Comparison of ENCODE assay signal across 22 cellular contexts in genomic region chr19:29267701-29268100, GRCh38.
DNase-seq lines count a peak whose midpoint lies in the region; FAIRE-seq and TF ChIP-seq lines count a peak whose summit lies in the region.
"Had no signal": no experiment of that assay in that cellular context is flagged by ENCODE, and none has a peak within 500 bp of the region (broad histone marks: within the 10 kb centered on the region; RNA-seq: fewer than 3 reads in every experiment).

No MANE protein-coding gene starts in this region.

- no peak for TF ChIP-seq POLR2A in H54 (IDR thresholded peaks at IDR 0.05; ENCODE audit: low read depth, low read length)

- H3K27me3 Mint-ChIP-seq in T-helper 2 cell treated with Interferon-gamma antibody and Interleukin-4, amounts not matched to agents 5 μg/mL and 100 μg/mL, for 36 hours (ENCODE audit: low read depth), result peaks cover 11% of the 10 kb centered on the region

- no peak for FAIRE-seq in H54 (lab: Jason Lieb, UNC)
- FAIRE-seq: A204.1, D721Med, GM12878, GM19239 had no signal

- no peaks in the 10 kb centered on the region for H3K9me3 Mint-ChIP-seq in T-helper 2 cell treated with Interferon-gamma antibody and Interleukin-4, amounts not matched to agents 5 μg/mL and 100 μg/mL, for 36 hours
- H3K9me3 Mint-ChIP-seq: CD4-positive, alpha-beta T cell had no signal

- peak; percentile 28 for DNase-seq in Ammon's horn (ENCODE audit: low spot score)
- peak; percentile 77 for DNase-seq in NCI-H526 treated with DMSO at 0.1 percent for 48 hours (lab: John Stamatoyannopoulos, UW)
- peak; percentile 9 for DNase-seq in medulla oblongata (ENCODE audit: extremely low spot score)
- DNase-seq in superior temporal gyrus (ENCODE audit: extremely low spot score), result peak; percentile 36
- DNase-seq in T-helper 2 cell treated with Interferon-gamma antibody and Interleukin-4, amounts not matched to agents 5 μg/mL and 100 μg/mL, for 36 hours (ENCODE audit: low spot score), result no peak
- no peak for DNase-seq in T-helper 2 cell
- DNase-seq in activated naive CD4-positive, alpha-beta T cell (lab: John Stamatoyannopoulos, UW), result no peak
- DNase-seq in H54 (ENCODE audit: insufficient read length, low spot score), result no peak
- DNase-seq: BE2C; CD4-positive, alpha-beta T cell; CD8-positive, alpha-beta memory T cell; DMS 273 treated with DMSO at 0.1 percent for 48 hours; DMS79; EL; GDM1; GOT3; HCEC 1CT had no signal

- H3K36me3 Mint-ChIP-seq in T-helper 2 cell treated with Interferon-gamma antibody and Interleukin-4, amounts not matched to agents 5 μg/mL and 100 μg/mL, for 36 hours (ENCODE audit: low read depth), result no peaks in the 10 kb centered on the region
- H3K36me3 Mint-ChIP-seq: CD14-positive monocyte; CD8-positive, alpha-beta memory T cell had no signal

- no peak overlapping the region for H3K27ac Mint-ChIP-seq in T-helper 2 cell treated with Interferon-gamma antibody and Interleukin-4, amounts not matched to agents 5 μg/mL and 100 μg/mL, for 36 hours
- H3K27ac Mint-ChIP-seq: CD4-positive, alpha-beta T cell; CD8-positive, alpha-beta memory T cell had no signal

- H3K4me1 Mint-ChIP-seq in T-helper 2 cell treated with Interferon-gamma antibody and Interleukin-4, amounts not matched to agents 5 μg/mL and 100 μg/mL, for 36 hours (ENCODE audit: low read depth), result no peaks in the 10 kb centered on the region
- H3K4me1 Mint-ChIP-seq: CD14-positive monocyte had no signal

- H3K4me3 Mint-ChIP-seq in T-helper 2 cell treated with Interferon-gamma antibody and Interleukin-4, amounts not matched to agents 5 μg/mL and 100 μg/mL, for 36 hours, result no peak overlapping the region
- H3K4me3 Mint-ChIP-seq: CD14-positive monocyte; CD4-positive, alpha-beta T cell; CD8-positive, alpha-beta memory T cell had no signal

Comparison
In these comparisons a context has a peak if more than half of its experiments do, and no peak if none do; other contexts are left out.
1. DNase-seq: peak in Ammon's horn (single experiment), NCI-H526 treated with DMSO at 0.1 percent for 48 hours (single experiment), medulla oblongata (single experiment) and superior temporal gyrus (single experiment); none in T-helper 2 cell treated with Interferon-gamma antibody and Interleukin-4, amounts not matched to agents 5 μg/mL and 100 μg/mL, for 36 hours (single experiment), T-helper 2 cell (0 of 5), activated naive CD4-positive, alpha-beta T cell (0 of 4) and H54 (single experiment).